12 cellular contexts compared by ENCODE assay signal in genomic region chr10:24872049-24872789, GRCh38.
DNase-seq lines count a peak whose midpoint lies in the region; TF ChIP-seq lines count a peak whose summit lies in the region.
"Had no signal": no experiment of that assay in that cellular context is flagged by ENCODE, and none has a peak within 500 bp of the region (broad histone marks: within the 10 kb centered on the region; RNA-seq: fewer than 3 reads in every experiment).

No MANE protein-coding gene starts in this region.

- TF ChIP-seq CTCF in astrocyte of the spinal cord (IDR thresholded peaks at IDR 0.05; ENCODE audit: low read depth, low read length) (no peak), retinal pigment epithelial cell (conservative IDR thresholded peaks at IDR 0.05; ENCODE audit: low read depth, low read length) (peak; percentile 11)

- no peak overlapping the region for H3K4me3 ChIP-seq in astrocyte of the spinal cord (ENCODE audit: low read depth, low read length)
- peak overlapping the region; percentile 26 for H3K4me3 ChIP-seq in retinal pigment epithelial cell (ENCODE audit: low read length)
- H3K4me3 ChIP-seq: ascending aorta had no signal

- in situ Hi-C loops in astrocyte of the spinal cord (cut with HindIII; ENCODE audit: low sequenced_read_pairs): no loop called here
- in situ Hi-C loops in KBM-7 (cut with MboI; ENCODE audit: low pct_unique_long_range_greater_than_20kb, low sequenced_read_pairs): no loop called here

- DNase-seq in DMS53 (lab: John Stamatoyannopoulos, UW) (peak; percentile 32), DMS53 treated with DMSO at 0.1 percent for 48 hours (lab: John Stamatoyannopoulos, UW; ENCODE audit: unreplicated experiment) (no peak), astrocyte of the spinal cord (ENCODE audit: low read depth, low spot score) (peak; percentile 48), left kidney (ENCODE audit: low read depth, low spot score) (peak; percentile 64), retinal pigment epithelial cell (ENCODE audit: low read depth) (no peak), HuH-7 (ENCODE audit: low spot score) (no peak), KBM-7 (no peak), NCI-H187 (lab: John Stamatoyannopoulos, UW) (no peak)
- DNase-seq: 8988T; activated T-cell treated with anti-CD3 and anti-CD28 coated beads, Interleukin-2, amount 50 U/mL, for 4 hours; mesendoderm had no signal

Comparison
In these comparisons a context has a peak if more than half of its experiments do, and no peak if none do; other contexts are left out.
1. DNase-seq: peak in DMS53 (single experiment), astrocyte of the spinal cord (single experiment) and left kidney (single experiment); none in DMS53 treated with DMSO at 0.1 percent for 48 hours (single experiment), retinal pigment epithelial cell (single experiment), HuH-7 (single experiment), KBM-7 (single experiment) and NCI-H187 (0 of 2).